In the genomic region with DNA sequence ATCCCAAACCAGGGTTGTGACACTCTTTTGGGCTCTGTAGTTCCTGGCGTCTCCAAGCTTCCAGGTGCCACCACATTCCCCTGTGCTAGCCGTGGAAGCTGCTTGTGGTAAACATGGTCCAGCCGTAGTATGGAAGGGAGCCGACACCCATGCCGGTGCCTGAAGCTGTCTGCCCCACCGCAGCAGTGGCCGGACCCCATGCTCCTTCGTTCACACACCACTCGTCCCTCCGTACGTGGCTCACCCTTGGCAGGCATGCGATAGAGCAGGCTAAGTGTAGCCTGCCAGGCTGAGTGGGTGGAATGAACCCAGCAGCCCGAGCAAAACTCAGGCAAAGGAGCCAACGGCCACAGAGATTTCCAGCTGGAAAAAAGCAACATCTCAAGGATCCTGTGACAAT, we compare ENCODE assay signal across 30 cellular contexts.
"Had no signal": no experiment of that assay in that cellular context is flagged by ENCODE, and none has a peak within 500 bp of the region (broad histone marks: within the 10 kb centered on the region; RNA-seq: fewer than 3 reads in every experiment).

No MANE protein-coding gene starts in this region.

- DNase-seq: naive thymus-derived CD4-positive, alpha-beta T cell; natural killer cell; nucleus accumbens; retina; spleen; stimulated activated CD4-positive, alpha-beta T cell treated with anti-CD3 and anti-CD28 coated beads, Interleukin-12 subunit alpha, Interleukin-12 subunit beta, amount 100 ng/mL, for 4 hours; stimulated activated CD4-positive, alpha-beta T cell treated with anti-CD3 and anti-CD28 coated beads, Interleukin-1b, Interleukin-23, amount 100 ng/mL, for 48 hours; stimulated activated CD4-positive, alpha-beta T cell treated with anti-CD3 and anti-CD28 coated beads, Interleukin-4, amount 100 ng/mL, for 1 hour; stimulated activated CD4-positive, alpha-beta T cell treated with anti-CD3 and anti-CD28 coated beads, Interleukin-4, amount 100 ng/mL, for 4 hours; stimulated activated CD8-positive, alpha-beta memory T cell treated with anti-CD3 and anti-CD28 coated beads, Interleukin-4, amount 100 ng/mL, for 48 hours; stimulated activated naive CD4-positive, alpha-beta T cell; stimulated activated naive CD8-positive, alpha-beta T cell treated with anti-CD3 and anti-CD28 coated beads, Interleukin-15, amount 100 ng/mL, for 72 hours; stimulated activated naive CD8-positive, alpha-beta T cell treated with anti-CD3 and anti-CD28 coated beads, Interleukin-15, Interleukin-2, amounts not matched to agents 100 U/mL and 50 U/mL, for 24 hours; substantia nigra; thyroid gland; trophoblast cell; uterus had no signal

- H3K4me3 ChIP-seq: neural progenitor cell, pancreas, prostate gland, right atrium auricular region, right lobe of liver, skin epidermis, smooth muscle cell, spleen, thoracic aorta, thyroid gland, tibial nerve, upper lobe of left lung, uterus had no signal

- H3K9me3 ChIP-seq: neutrophil, pancreas, prostate gland, right atrium auricular region, right lobe of liver, thoracic aorta, thyroid gland, uterus had no signal

- H3K4me1 ChIP-seq: pancreas, prostate gland, right atrium auricular region, right lobe of liver, spleen, thyroid gland, tibial nerve, upper lobe of left lung, uterus had no signal

- H3K27me3 Mint-ChIP-seq: naive thymus-derived CD4-positive, alpha-beta T cell; stimulated activated memory B cell treated with anti-CD40 and anti-IgM and Interleukin-4, amounts not matched to agents 10 μg/mL and 1 μg/mL and 100 μg/mL, for 72 hours; stimulated activated naive CD8-positive, alpha-beta T cell treated with anti-CD3 and anti-CD28 coated beads, Interleukin-15, amount 100 ng/mL, for 72 hours had no signal

- H3K4me1 Mint-ChIP-seq: naive thymus-derived CD4-positive, alpha-beta T cell; natural killer cell; nephron; stimulated activated memory B cell treated with anti-CD40 and anti-IgM and Interleukin-4, amounts not matched to agents 10 μg/mL and 1 μg/mL and 100 μg/mL, for 72 hours; stimulated activated naive CD8-positive, alpha-beta T cell treated with anti-CD3 and anti-CD28 coated beads, Interleukin-15, amount 100 ng/mL, for 72 hours had no signal

- H3K36me3 ChIP-seq: neural progenitor cell, neutrophil, pancreas, prostate gland, right atrium auricular region, right lobe of liver, spleen, thoracic aorta, thyroid gland, tibial nerve, upper lobe of left lung, uterus had no signal

- FAIRE-seq: pancreas had no signal

- H3K27ac Mint-ChIP-seq: naive thymus-derived CD4-positive, alpha-beta T cell; natural killer cell; nephron; neural progenitor cell; stimulated activated memory B cell treated with anti-CD40 and anti-IgM and Interleukin-4, amounts not matched to agents 10 μg/mL and 1 μg/mL and 100 μg/mL, for 72 hours; stimulated activated naive CD8-positive, alpha-beta T cell treated with anti-CD3 and anti-CD28 coated beads, Interleukin-15, amount 100 ng/mL, for 72 hours had no signal

- H3K27me3 ChIP-seq: neural progenitor cell, neutrophil, pancreas, right atrium auricular region, right lobe of liver, spleen, thyroid gland, tibial nerve, upper lobe of left lung, uterus had no signal

- H3K36me3 Mint-ChIP-seq: naive thymus-derived CD4-positive, alpha-beta T cell; natural killer cell; neural progenitor cell; stimulated activated memory B cell treated with anti-CD40 and anti-IgM and Interleukin-4, amounts not matched to agents 10 μg/mL and 1 μg/mL and 100 μg/mL, for 72 hours had no signal

- H3K4me3 Mint-ChIP-seq: naive thymus-derived CD4-positive, alpha-beta T cell; natural killer cell; nephron; neural progenitor cell; stimulated activated memory B cell treated with anti-CD40 and anti-IgM and Interleukin-4, amounts not matched to agents 10 μg/mL and 1 μg/mL and 100 μg/mL, for 72 hours; stimulated activated naive CD8-positive, alpha-beta T cell treated with anti-CD3 and anti-CD28 coated beads, Interleukin-15, amount 100 ng/mL, for 72 hours had no signal

- H3K27ac ChIP-seq: neural progenitor cell, neutrophil, pancreas, prostate gland, right atrium auricular region, right lobe of liver, skin epidermis, spleen, thoracic aorta, thyroid gland, tibial nerve, upper lobe of left lung, uterus had no signal

- ATAC-seq: naive thymus-derived CD4-positive, alpha-beta T cell; natural killer cell; pancreas; stimulated activated memory B cell treated with anti-CD40 and anti-IgM and Interleukin-4, amounts not matched to agents 10 μg/mL and 1 μg/mL and 100 μg/mL, for 72 hours; stimulated activated naive CD8-positive, alpha-beta T cell treated with anti-CD3 and anti-CD28 coated beads, Interleukin-15, amount 100 ng/mL, for 72 hours; stimulated activated naive CD8-positive, alpha-beta T cell treated with anti-CD3 and anti-CD28 coated beads, Interleukin-15, Interleukin-2, amounts not matched to agents 100 U/mL and 50 U/mL, for 24 hours had no signal
